ENCODE assay signal across 1 cellular context in the genomic region with DNA sequence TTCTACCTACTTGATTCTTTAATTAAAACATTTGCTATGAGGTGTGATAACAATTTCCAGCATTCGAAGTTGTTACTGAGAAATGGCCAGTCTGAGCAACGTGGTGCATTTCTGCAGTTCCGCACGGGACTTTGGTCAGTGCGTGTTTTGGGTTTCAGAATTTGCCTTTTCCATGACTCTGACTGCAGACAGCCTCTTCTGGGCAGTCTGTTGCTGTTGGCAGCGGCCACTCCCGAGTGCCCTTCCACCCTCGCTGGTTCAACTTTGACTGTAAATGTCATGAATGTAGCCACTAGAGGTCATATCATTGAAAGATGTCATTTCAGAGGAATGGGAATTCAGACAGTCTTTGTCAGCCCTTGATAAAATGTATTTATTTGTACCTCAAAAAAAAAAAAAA.
TF ChIP-seq lines count a peak whose summit lies in the region.

No MANE protein-coding gene starts in this region.

TF ChIP-seq in GM23338, 12 proteins besides CTCF, POLR2A, EP300 and RAD21 (continued from another document):
- TF ChIP-seq EZH2 (IDR thresholded peaks at IDR 0.05; ENCODE audit: low read depth, unreplicated experiment) (no peak), POLR2AphosphoS5 (IDR thresholded peaks at IDR 0.05; ENCODE audit: low read depth) (no peak)
